8 cellular contexts compared by ENCODE assay signal in genomic region chr6:46652603-46653438, GRCh38. TPM values are rescaled to one million over a fixed set of nuclear protein-coding genes. Genes with fewer than 3 reads are reported as not detected.
A peak's percentile ranks its signal among the peaks of the same experiment; 100 is the strongest.
DNase-seq lines count a peak whose midpoint lies in the region; ATAC-seq and TF ChIP-seq lines count a peak whose summit lies in the region.

CYP39A1 (minus strand) TSS chr6:46652818; CDS start chr6:46652582, 236 bp downstream.
SLC25A27 (plus strand) TSS chr6:46652975; CDS start chr6:46653193, 218 bp downstream.

- no peaks in the 10 kb centered on the region for H3K36me3 ChIP-seq in liver (ENCODE audit: control insufficient read depth in 4 of 4, insufficient read depth in 3 of 4, low read depth in 1 of 4, low read length in 3 of 4)

- H3K4me3 Mint-ChIP-seq in activated CD4-positive, alpha-beta memory T cell treated with anti-CD3 and anti-CD28 coated beads, Interleukin-2, amount 10 ng/mL, durations not matched to agents 7 days and 5 days = peak within 1 kb of the TSS; percentile 71

- peak in 1 of 2 donors; percentile 9 for TF ChIP-seq RAD21 in liver (IDR thresholded peaks at IDR 0.05)

- H3K27me3 ChIP-seq in dorsolateral prefrontal cortex = no peaks in the 10 kb centered on the region
- no peaks in the 10 kb centered on the region for H3K27me3 ChIP-seq in liver (ENCODE audit: control insufficient read depth in 4 of 4, insufficient read depth in 4 of 4, low read length in 3 of 4)

- under 1% methylated on average over 72 of the region's 72 CpGs for WGBS in liver

- no peaks in the 10 kb centered on the region for H3K9me3 Mint-ChIP-seq in activated CD4-positive, alpha-beta memory T cell treated with anti-CD3 and anti-CD28 coated beads, Interleukin-2, amount 10 ng/mL, durations not matched to agents 7 days and 5 days

- H3K27me3 Mint-ChIP-seq in activated CD4-positive, alpha-beta memory T cell treated with anti-CD3 and anti-CD28 coated beads, Interleukin-2, amount 10 ng/mL, durations not matched to agents 7 days and 5 days = peaks cover 45% of the 10 kb centered on the region

- peak within 1 kb of the TSS; percentile 82 to 88 for H3K9ac ChIP-seq in liver (ENCODE audit: low read depth in 1 of 2, low read length in 2 of 2)

- TF ChIP-seq CTCF in dorsolateral prefrontal cortex (IDR thresholded peaks at IDR 0.05 in 54 of 56, conservative IDR thresholded peaks at IDR 0.05 in 2 of 56; ENCODE audit: low read depth in 1 of 56, partially characterized antibody in 56 of 56) (peak in 16 of 56 donors; percentile 9 to 43 (median 17)), liver (IDR thresholded peaks at IDR 0.05; ENCODE audit: low read depth, low read length, missing input control) (no peak)

- peak; percentile 98 for DNase-seq in AG20443 (ENCODE audit: low spot score)
- DNase-seq in NCI-H69 (lab: John Stamatoyannopoulos, UW) = peak; percentile 93
- peak; percentile 85 for DNase-seq in activated CD4-positive, alpha-beta memory T cell treated with anti-CD3 and anti-CD28 coated beads, Interleukin-2, amount 10 ng/mL, durations not matched to agents 7 days and 5 days
- peak; percentile 92 to 100 (median 96) for DNase-seq in dorsolateral prefrontal cortex
- peak; percentile 72 to 74 for DNase-seq in stimulated activated CD4-positive, alpha-beta T cell treated with anti-CD3 and anti-CD28 coated beads, Interleukin-2, amount 100 ng/mL, for 48 hours

- no peaks in the 10 kb centered on the region for H3K36me3 Mint-ChIP-seq in activated CD4-positive, alpha-beta memory T cell treated with anti-CD3 and anti-CD28 coated beads, Interleukin-2, amount 10 ng/mL, durations not matched to agents 7 days and 5 days (ENCODE audit: low read depth)

- POLR2A ChIA-PET in activated CD4-positive, alpha-beta memory T cell treated with anti-CD3 and anti-CD28 coated beads, Interleukin-2, amount 10 ng/mL, durations not matched to agents 7 days and 5 days (lab: Charles Lee) = no interaction called here

- H3K4me1 Mint-ChIP-seq in activated CD4-positive, alpha-beta memory T cell treated with anti-CD3 and anti-CD28 coated beads, Interleukin-2, amount 10 ng/mL, durations not matched to agents 7 days and 5 days = peaks cover 15% of the 10 kb centered on the region

- CTCF ChIA-PET in activated CD4-positive, alpha-beta memory T cell treated with anti-CD3 and anti-CD28 coated beads, Interleukin-2, amount 10 ng/mL, durations not matched to agents 7 days and 5 days (lab: Charles Lee) = no interaction called here

- intact Hi-C loops in dorsolateral prefrontal cortex (cut with DNase I) = loop anchor here in 1 of 2 donors (2.0 kb wide), 1 partner anchor 162 kb away; the partner anchor contains the start of gene RCAN2

- H3K4me1 ChIP-seq in liver (ENCODE audit: control insufficient read depth in 4 of 4, insufficient read depth in 4 of 4, low read length in 3 of 4) = peaks cover 5 to 25% (median 17%) of the 10 kb centered on the region in 4 donors

- no peak within 1 kb of the TSS for H3K27ac Mint-ChIP-seq in activated CD4-positive, alpha-beta memory T cell treated with anti-CD3 and anti-CD28 coated beads, Interleukin-2, amount 10 ng/mL, durations not matched to agents 7 days and 5 days

- H3K27ac ChIP-seq in dorsolateral prefrontal cortex (peak within 1 kb of the TSS; percentile 2 to 97 (median 90)), liver (ENCODE audit: low read depth in 1 of 2, low read length in 2 of 2) (peak within 1 kb of the TSS; percentile 83 to 93)

- ATAC-seq in GM19328 (IDR thresholded peaks at IDR 0.05; ENCODE audit: unreplicated experiment) (peak; percentile 100), HG03469 (IDR thresholded peaks at IDR 0.05; ENCODE audit: unreplicated experiment) (peak; percentile 99)

- H3K9me3 ChIP-seq in liver (ENCODE audit: control insufficient read depth in 4 of 4, low read length in 3 of 4) = no peaks in the 10 kb centered on the region

- H3K4me3 ChIP-seq in dorsolateral prefrontal cortex (peak within 1 kb of the TSS; percentile 60 to 99 (median 90)), liver (ENCODE audit: low read depth in 1 of 3, low read length in 3 of 3) (peak within 1 kb of the TSS; percentile 86 to 95 (median 94))

TF ChIP-seq in liver, 16 proteins besides CTCF, POLR2A, EP300 and RAD21:
- TF ChIP-seq REST (IDR thresholded peaks at IDR 0.05) = peak; percentile 68
- TF ChIP-seq MAX (IDR thresholded peaks at IDR 0.05) = peak; percentile 15
- TF ChIP-seq HNF4A (conservative IDR thresholded peaks at IDR 0.05) = peak in 1 of 2 donors; percentile 32
- peak in 1 of 2 donors; percentile 28 for TF ChIP-seq RXRA (IDR thresholded peaks at IDR 0.05)
- peak; percentile 44 for TF ChIP-seq SP1 (IDR thresholded peaks at IDR 0.05)
- TF ChIP-seq YY1 (IDR thresholded peaks at IDR 0.05) = peak; percentile 93
- TF ChIP-seq JUND (IDR thresholded peaks at IDR 0.05) = no peak
- TF ChIP-seq GABPA (IDR thresholded peaks at IDR 0.05 in 1 of 2, conservative IDR thresholded peaks at IDR 0.05 in 1 of 2) = no peak
- no peak for TF ChIP-seq HNF4G (IDR thresholded peaks at IDR 0.05)
- peak; percentile 98 for TF ChIP-seq TAF1 (conservative IDR thresholded peaks at IDR 0.05)
- peak; percentile 56 to 67 for TF ChIP-seq EGR1 (IDR thresholded peaks at IDR 0.05; ENCODE audit: low read depth in 2 of 2)

RNA-seq across cellular contexts. Expression of gene CYP39A1, which starts in this region (rescaled TPM):
- not detected for total RNA-seq in activated CD4-positive, alpha-beta memory T cell treated with anti-CD3 and anti-CD28 coated beads, Interleukin-2, amount 10 ng/mL, durations not matched to agents 7 days and 5 days
- 1 to 10 TPM in 97 of 120 experiments, under 1 TPM in 23; 0.42 to 8.4 (median 1.6) TPM for total RNA-seq in dorsolateral prefrontal cortex
- 10 to 100 TPM; 10.8 to 18.3 TPM for total RNA-seq in liver
- 10 to 100 TPM; 12.0 to 29.8 TPM for polyA plus RNA-seq in liver

RNA-seq across cellular contexts. Expression of gene SLC25A27, which starts in this region (rescaled TPM):
- not detected for total RNA-seq in activated CD4-positive, alpha-beta memory T cell treated with anti-CD3 and anti-CD28 coated beads, Interleukin-2, amount 10 ng/mL, durations not matched to agents 7 days and 5 days
- total RNA-seq in dorsolateral prefrontal cortex = 100 to 1,000 TPM in 19 of 120 experiments, 10 to 100 TPM in 101; 49.4 to 116 (median 85.1) TPM
- 10 to 100 TPM in 1 of 2 donors, 1 to 10 TPM in 1; 4.8 to 24.2 TPM for total RNA-seq in liver
- 1 to 10 TPM; 2.5 to 5.0 TPM for polyA plus RNA-seq in liver

Comparison
In these comparisons a context has a peak if more than half of its experiments do, and no peak if none do; other contexts are left out.
1. Peak in every context shown above with its lines: DNase-seq, ATAC-seq, H3K4me3 ChIP-seq and H3K27ac ChIP-seq.
2. RNA of gene SLC25A27 (total RNA-seq): 49.4 to 116 TPM in dorsolateral prefrontal cortex and 4.8 to 24.2 TPM in liver; not detected in activated CD4-positive, alpha-beta memory T cell treated with anti-CD3 and anti-CD28 coated beads, Interleukin-2, amount 10 ng/mL, durations not matched to agents 7 days and 5 days; every median in the first group is over 4 times any median in the second.
3. Peak in DNase-seq in activated CD4-positive, alpha-beta memory T cell treated with anti-CD3 and anti-CD28 coated beads, Interleukin-2, amount 10 ng/mL, durations not matched to agents 7 days and 5 days; RNA of the genes that start here not detected or under 1 TPM.